Comparison of ENCODE assay signal across 29 cellular contexts in the genomic region with DNA sequence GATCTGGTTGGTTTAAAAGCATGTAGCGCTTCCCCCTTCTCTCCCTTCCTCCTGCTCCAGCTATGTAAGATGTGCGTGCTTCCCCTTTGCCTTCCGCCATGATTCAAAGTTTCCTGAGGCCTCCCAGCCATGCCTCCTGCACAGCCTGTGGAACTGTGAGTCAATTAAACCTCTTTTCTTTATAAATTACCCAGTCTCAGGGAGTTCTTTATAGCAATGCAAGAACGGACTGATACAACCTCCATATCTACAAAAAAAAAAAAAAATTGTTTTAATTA.
"Had no signal": no experiment of that assay in that cellular context is flagged by ENCODE, and none has a peak within 500 bp of the region (broad histone marks: within the 10 kb centered on the region; RNA-seq: fewer than 3 reads in every experiment).

No MANE protein-coding gene starts in this region.

- H3K27me3 ChIP-seq: adrenal gland, body of pancreas, breast epithelium, SJCRH30 had no signal

- H3K36me3 Mint-ChIP-seq: activated CD4-positive, alpha-beta memory T cell treated with anti-CD3 and anti-CD28 coated beads for 36 hours; activated naive CD4-positive, alpha-beta T cell treated with anti-CD3 and anti-CD28 coated beads, Interleukin-2, amount 50 U/mL, for 72 hours had no signal

- H3K4me3 ChIP-seq: adrenal gland, body of pancreas, breast epithelium, SJCRH30, SK-N-MC had no signal

- H3K36me3 ChIP-seq: adrenal gland, breast epithelium, SJCRH30 had no signal

- H3K4me1 Mint-ChIP-seq: activated B cell treated with CpG ODN at 0.5 μM for 24 hours had no signal

- ATAC-seq: activated naive CD4-positive, alpha-beta T cell treated with anti-CD3 and anti-CD28 coated beads, Interleukin-2, amount 50 U/mL, for 72 hours; activated T-cell treated with anti-CD3 and anti-CD28 coated beads, Interleukin-2, amount 50 U/mL, for 4 hours; body of pancreas had no signal

- H3K27ac Mint-ChIP-seq: activated B cell treated with CpG ODN at 0.5 μM for 24 hours; activated CD4-positive, alpha-beta memory T cell treated with anti-CD3 and anti-CD28 coated beads for 36 hours; activated naive CD4-positive, alpha-beta T cell treated with anti-CD3 and anti-CD28 coated beads for 36 hours; activated naive CD4-positive, alpha-beta T cell treated with anti-CD3 and anti-CD28 coated beads, Interleukin-2, amount 50 U/mL, for 72 hours; activated T-helper 1 cell treated with anti-CD3 and anti-CD28 coated beads, Interleukin-12 subunit alpha, Interleukin-12 subunit beta, Interleukin-2, Interleukin-4 antibody, amounts not matched to agents 30 ng/mL and 10 ng/mL and 1 ng/mL, durations not matched to agents 14 hours and 24 hours and 36 hours had no signal

- DNase-seq: activated B cell treated with CpG ODN at 0.5 μM for 24 hours; activated CD4-positive, alpha-beta memory T cell treated with anti-CD3 and anti-CD28 coated beads for 36 hours; activated CD4-positive, alpha-beta T cell treated with anti-CD3 and anti-CD28 coated beads for 4 hours; activated CD4-positive, alpha-beta T cell treated with anti-CD3 and anti-CD28 coated beads, Interleukin-2, amount 50 U/mL, for 1 hour; activated CD4-positive, CD25-positive, alpha-beta regulatory T cell treated with anti-CD3 and anti-CD28 coated beads, Interleukin-2, amount 50 U/mL, for 72 hours; activated CD8-positive, alpha-beta memory T cell treated with anti-CD3 and anti-CD28 coated beads, Interleukin-2, amount 50 U/mL, for 4 hours; activated gamma-delta T cell treated with Interleukin-2 at 50 U/mL for 16 hours; activated naive CD4-positive, alpha-beta T cell treated with anti-CD3 and anti-CD28 coated beads for 36 hours; activated T-cell treated with anti-CD3 and anti-CD28 coated beads for 4 hours; activated T-cell treated with anti-CD3 and anti-CD28 coated beads, Interleukin-2, amount 50 U/mL, for 4 hours; body of pancreas; KG1; MM.1S; NCI-H1092 treated with DMSO at 0.1 percent for 48 hours; NCI-H187 treated with DMSO at 0.1 percent for 48 hours; NCI-H2171 treated with DMSO at 0.1 percent for 48 hours; NCI-H2227 treated with DMSO at 0.1 percent for 48 hours; NCI-H446; NCI-H510A treated with DMSO at 0.1 percent for 48 hours; NCI-H526 treated with DMSO at 0.1 percent for 48 hours; NCI-H82; OCI-M1; SHP77; SJCRH30 had no signal

- H3K9me3 Mint-ChIP-seq: activated B cell treated with CpG ODN at 0.5 μM for 24 hours; activated CD4-positive, alpha-beta memory T cell treated with anti-CD3 and anti-CD28 coated beads for 36 hours; activated naive CD4-positive, alpha-beta T cell treated with anti-CD3 and anti-CD28 coated beads, Interleukin-2, amount 50 U/mL, for 72 hours; activated T-helper 1 cell treated with anti-CD3 and anti-CD28 coated beads, Interleukin-12 subunit alpha, Interleukin-12 subunit beta, Interleukin-2, Interleukin-4 antibody, amounts not matched to agents 30 ng/mL and 10 ng/mL and 1 ng/mL, durations not matched to agents 14 hours and 24 hours and 36 hours had no signal

- H3K9me3 ChIP-seq: adrenal gland, body of pancreas, breast epithelium, SJCRH30 had no signal

- H3K27ac ChIP-seq: adrenal gland, body of pancreas, breast epithelium, SJCRH30, SK-N-MC had no signal

- H3K4me1 ChIP-seq: breast epithelium, SJCRH30 had no signal

- H3K4me3 Mint-ChIP-seq: activated B cell treated with CpG ODN at 0.5 μM for 24 hours; activated CD4-positive, alpha-beta memory T cell treated with anti-CD3 and anti-CD28 coated beads for 36 hours; activated naive CD4-positive, alpha-beta T cell treated with anti-CD3 and anti-CD28 coated beads for 36 hours; activated T-cell treated with anti-CD3 and anti-CD28 coated beads, Interleukin-2, amount 50 U/mL, for 4 hours; activated T-helper 1 cell treated with anti-CD3 and anti-CD28 coated beads, Interleukin-12 subunit alpha, Interleukin-12 subunit beta, Interleukin-2, Interleukin-4 antibody, amounts not matched to agents 30 ng/mL and 10 ng/mL and 1 ng/mL, durations not matched to agents 14 hours and 24 hours and 36 hours had no signal
